ENCODE assay signal across 9 cellular contexts in genomic region chr2:210224660-210225460, GRCh38. TPM values are rescaled to one million over a fixed set of nuclear protein-coding genes. Genes with fewer than 3 reads are reported as not detected.
DNase-seq lines count a peak whose midpoint lies in the region; ATAC-seq and TF ChIP-seq lines count a peak whose summit lies in the region.
"Had no signal": no experiment of that assay in that cellular context is flagged by ENCODE, and none has a peak within 500 bp of the region (broad histone marks: within the 10 kb centered on the region; RNA-seq: fewer than 3 reads in every experiment).

Gene ACADL (minus strand): TSS chr2:210225447. CDS start chr2:210225263, 184 bp downstream.

- WGBS in tibial nerve, 2 donors, result 1 to 4% methylated on average over 38 to 47 of the region's 85 CpGs

- H3K4me3 ChIP-seq in AG10803 (ENCODE audit: low read length) (peak within 1 kb of the TSS; percentile 62), endocrine pancreas (ENCODE audit: control insufficient read depth, insufficient read depth, low read length) (no peak within 1 kb of the TSS), tibial nerve (peak within 1 kb of the TSS; percentile 51 to 65 (median 62))

- peak within 1 kb of the TSS; percentile 10 for H3K9ac ChIP-seq in endocrine pancreas (ENCODE audit: control insufficient read depth, insufficient read depth, low read length)

- no peaks in the 10 kb centered on the region for H3K27me3 ChIP-seq in endocrine pancreas (ENCODE audit: control insufficient read depth, insufficient read depth, low read length)
- H3K27me3 ChIP-seq in tibial nerve, result peaks cover 0 to 10% of the 10 kb centered on the region in 2 donors

- H3K36me3 ChIP-seq in endocrine pancreas (ENCODE audit: control insufficient read depth, insufficient read depth, low read length) (no peaks in the 10 kb centered on the region), tibial nerve (peaks cover 0 to 7% (median 0%) of the 10 kb centered on the region in 3 donors)
- H3K36me3 ChIP-seq: neutrophil had no signal

- peak in 1 of 2 donors; percentile 60 for TF ChIP-seq POLR2A in tibial nerve (IDR thresholded peaks at IDR 0.05)

- ATAC-seq in GM19025 (IDR thresholded peaks at IDR 0.05; ENCODE audit: low read depth, unreplicated experiment), result peak; percentile 48

- H3K4me1 ChIP-seq in endocrine pancreas (ENCODE audit: control insufficient read depth, insufficient read depth, low read length) (no peaks in the 10 kb centered on the region), tibial nerve (peaks cover 0 to 30% (median under 1%) of the 10 kb centered on the region in 4 donors)

- no peaks in the 10 kb centered on the region for H3K9me3 ChIP-seq in endocrine pancreas (ENCODE audit: control insufficient read depth, low read length)
- H3K9me3 ChIP-seq in tibial nerve, result no peaks in the 10 kb centered on the region
- H3K9me3 ChIP-seq: neutrophil had no signal

- TF ChIP-seq CTCF in AG10803 (conservative IDR thresholded peaks at IDR 0.05; ENCODE audit: low read length), result no peak
- peak in 1 of 5 experiments; percentile 24 for TF ChIP-seq CTCF in tibial nerve (IDR thresholded peaks at IDR 0.05)

- DNase-seq in AG10803 (ENCODE audit: low read depth) (peak; percentile 15), RPMI8226 (peak; percentile 21), medulla oblongata (ENCODE audit: extremely low spot score) (peak; percentile 21), tibial nerve (ENCODE audit: low spot score in 2 of 2) (peak; percentile 63 to 71), NAMALWA (ENCODE audit: low spot score) (no peak), activated gamma-delta T cell treated with Interleukin-2 at 50 U/mL for 16 hours (no peak)

- H3K27ac ChIP-seq in tibial nerve, result peak within 1 kb of the TSS; percentile 78 to 91 (median 84)
- H3K27ac ChIP-seq: neutrophil had no signal

- peak in 1 of 2 donors; percentile 48 for TF ChIP-seq EP300 in tibial nerve (IDR thresholded peaks at IDR 0.05)

RNA-seq across cellular contexts. Expression of gene ACADL, which starts in this region (rescaled TPM):
- 100 to 1,000 TPM in 2 of 4 donors, 10 to 100 TPM in 2; 45.3 to 167 (median 101) TPM for total RNA-seq in tibial nerve

Comparison
In these comparisons a context has a peak if more than half of its experiments do, and no peak if none do; other contexts are left out.
1. DNase-seq: peak in AG10803 (single experiment), RPMI8226 (single experiment), medulla oblongata (single experiment) and tibial nerve (2 of 2); none in NAMALWA (single experiment) and activated gamma-delta T cell treated with Interleukin-2 at 50 U/mL for 16 hours (single experiment).